1 cellular context compared by ENCODE assay signal in the genomic region with DNA sequence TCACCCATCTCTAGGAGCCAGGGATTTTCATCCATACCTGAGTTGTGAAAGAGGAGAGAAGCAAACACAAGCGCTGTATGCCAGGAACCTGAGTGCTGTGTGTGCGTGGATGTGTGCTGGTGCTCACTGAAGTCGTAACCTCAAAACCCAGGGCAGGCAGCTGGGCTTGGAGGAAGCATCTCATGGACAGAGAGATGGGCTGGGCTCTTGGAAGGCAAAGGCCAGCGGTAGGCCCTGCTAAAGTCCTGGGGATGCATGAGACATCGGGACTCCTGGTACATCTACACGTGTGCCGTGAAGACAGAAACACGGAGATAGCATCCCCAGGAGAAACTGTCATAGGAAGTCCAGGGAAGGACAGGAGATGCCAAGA.
TF ChIP-seq lines count a peak whose summit lies in the region.

No MANE protein-coding gene starts in this region.

TF ChIP-seq in HepG2, 621 proteins besides CTCF, POLR2A, EP300 and RAD21:
- TF ChIP-seq NFAT5 (CRISPR knock-in tag; IDR thresholded peaks at IDR 0.05) (no peak), ZNF777 (CRISPR knock-in tag; IDR thresholded peaks at IDR 0.05) (0 out of 2 replicates have a peak, but pooled peaks have one; percentile 25), ZNF552 (CRISPR knock-in tag; IDR thresholded peaks at IDR 0.05; ENCODE audit: borderline replicate concordance) (0 out of 2 replicates have a peak, but pooled peaks have one; percentile 38), ATF4 (CRISPR knock-in tag; IDR thresholded peaks at IDR 0.05) (no peak), TEAD3 (CRISPR knock-in tag; optimal IDR thresholded peaks at IDR 0.05; ENCODE audit: borderline replicate concordance) (peak; percentile 6), SP4 (CRISPR knock-in tag; IDR thresholded peaks at IDR 0.05) (0 out of 2 replicates have a peak, but pooled peaks have one; percentile 32)
